In genomic region chr12:65568517-65568916, GRCh38 we compare ENCODE assay signal across 17 cellular contexts.
DNase-seq lines count a peak whose midpoint lies in the region; ATAC-seq and TF ChIP-seq lines count a peak whose summit lies in the region.
"Had no signal": no experiment of that assay in that cellular context is flagged by ENCODE, and none has a peak within 500 bp of the region (broad histone marks: within the 10 kb centered on the region; RNA-seq: fewer than 3 reads in every experiment).

No MANE protein-coding gene starts in this region.

- TF ChIP-seq CTCF in astrocyte of the cerebellum (IDR thresholded peaks at IDR 0.05; ENCODE audit: low read depth, low read length, missing control alignments) (no peak), stomach (IDR thresholded peaks at IDR 0.05) (no peak)

- H3K27me3 ChIP-seq in stomach: peaks cover 0 to under 1% (median 0%) of the 10 kb centered on the region in 3 donors
- H3K27me3 ChIP-seq: BLaER1 treated with 17β-estradiol and CSF1 and Interleukin-3, amounts not matched to agents 10 nM and 100 nM; body of pancreas; thyroid gland had no signal

- TF ChIP-seq POLR2A in stomach (IDR thresholded peaks at IDR 0.05): no peak

- no peaks in the 10 kb centered on the region for H3K9me3 ChIP-seq in stomach
- H3K9me3 ChIP-seq: body of pancreas, thyroid gland had no signal

- WGBS in stomach, 5 donors: 28 to 48% (median 41%) methylated on average over 4 of the region's 4 CpGs

- peak; percentile 93 for DNase-seq in LHCN-M2 (ENCODE audit: low read depth)
- DNase-seq in astrocyte of the cerebellum (ENCODE audit: low read depth): peak; percentile 63
- DNase-seq in glomerular visceral epithelial cell (ENCODE audit: extremely low spot score): peak; percentile 81
- DNase-seq in stomach: peak; percentile 47
- no peak for DNase-seq in SIG-M5 (lab: John Stamatoyannopoulos, UW)
- DNase-seq in NOMO-1 treated with dmso at 0.1 percent for 144 hours (lab: John Stamatoyannopoulos, UW; ENCODE audit: unreplicated experiment): no peak
- DNase-seq: activated CD8-positive, alpha-beta memory T cell treated with anti-CD3 and anti-CD28 coated beads for 24 hours; DMS79 treated with DMSO at 0.1 percent for 48 hours; effector CD4-positive, alpha-beta T cell; left ventricle myocardium superior; naive thymus-derived CD8-positive, alpha-beta T cell; stimulated activated CD4-positive, alpha-beta T cell treated with anti-CD3 and anti-CD28 coated beads, Interleukin-2, amount 100 ng/mL, for 24 hours; stimulated activated CD8-positive, alpha-beta memory T cell treated with anti-CD3 and anti-CD28 coated beads, Interleukin-4, amount 100 ng/mL, for 48 hours had no signal

- no peaks in the 10 kb centered on the region for H3K36me3 ChIP-seq in stomach
- H3K36me3 ChIP-seq: BLaER1 treated with 17β-estradiol and CSF1 and Interleukin-3, amounts not matched to agents 10 nM and 100 nM; thyroid gland had no signal

- no peak for TF ChIP-seq EP300 in stomach (IDR thresholded peaks at IDR 0.05)

- H3K27ac ChIP-seq in stomach: no peak overlapping the region
- H3K27ac ChIP-seq: BLaER1 treated with 17β-estradiol and CSF1 and Interleukin-3, amounts not matched to agents 10 nM and 100 nM; body of pancreas; thyroid gland had no signal

- peaks cover 0 to 9% (median 0%) of the 10 kb centered on the region in 4 donors for H3K4me1 ChIP-seq in stomach
- H3K4me1 ChIP-seq: body of pancreas, thyroid gland had no signal

- intact Hi-C loops in stomach (cut with DNase I; ENCODE audit: low total_unique reads): no loop called here

- ATAC-seq in GM18519 (IDR thresholded peaks at IDR 0.05; ENCODE audit: low FRiP score, unreplicated experiment): no peak
- ATAC-seq: body of pancreas; naive thymus-derived CD8-positive, alpha-beta T cell had no signal

- no peak overlapping the region for H3K4me3 ChIP-seq in astrocyte of the cerebellum (ENCODE audit: low read depth, low read length)
- H3K4me3 ChIP-seq in stomach: no peak overlapping the region
- H3K4me3 ChIP-seq: BLaER1 treated with 17β-estradiol and CSF1 and Interleukin-3, amounts not matched to agents 10 nM and 100 nM; body of pancreas; thyroid gland had no signal

- in situ Hi-C loops in astrocyte of the cerebellum (cut with HindIII; ENCODE audit: low sequenced_read_pairs): loop anchor here (10.0 kb wide), 1 partner anchor 106 kb away; no protein-coding TSS in a partner anchor

Comparison
In these comparisons a context has a peak if more than half of its experiments do, and no peak if none do; other contexts are left out.
1. DNase-seq: peak in LHCN-M2 (single experiment), astrocyte of the cerebellum (single experiment), glomerular visceral epithelial cell (single experiment) and stomach (single experiment); none in SIG-M5 (single experiment) and NOMO-1 treated with dmso at 0.1 percent for 144 hours (single experiment).